8 cellular contexts compared by ENCODE assay signal in the genomic region with DNA sequence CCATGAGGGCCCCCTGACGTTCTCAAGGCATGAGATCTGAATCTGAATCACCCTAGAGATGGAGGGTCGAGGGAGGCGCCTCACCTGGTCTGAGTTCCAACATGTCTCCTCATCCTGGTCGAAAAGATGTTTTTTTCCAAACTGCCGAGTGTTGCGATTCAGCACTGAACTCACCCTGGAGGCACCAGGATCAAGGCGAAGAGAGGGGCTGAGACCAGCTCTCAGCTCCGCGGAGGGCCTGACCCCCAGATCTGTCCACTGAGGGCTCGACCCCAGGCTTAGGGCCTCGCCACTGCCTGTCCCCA. TPM values are rescaled to one million over a fixed set of nuclear protein-coding genes. Genes with fewer than 3 reads are reported as not detected.
DNase-seq lines count a peak whose midpoint lies in the region; ATAC-seq and TF ChIP-seq lines count a peak whose summit lies in the region.

No MANE protein-coding gene starts in this region.

- H3K27me3 ChIP-seq in RWPE2 (ENCODE audit: insufficient read depth, poor library complexity, severe bottlenecking) (no peaks in the 10 kb centered on the region), skeletal muscle satellite cell (ENCODE audit: control insufficient read depth, insufficient read depth, low read length) (peaks cover 6% of the 10 kb centered on the region)

- peak overlapping the region; percentile 41 for H3K4me3 ChIP-seq in RWPE2 (ENCODE audit: severe bottlenecking)
- peak overlapping the region; percentile 74 for H3K4me3 ChIP-seq in fibroblast of villous mesenchyme (ENCODE audit: low read depth, low read length)
- H3K4me3 ChIP-seq in skeletal muscle satellite cell (ENCODE audit: low read length) = peak overlapping the region; percentile 83

- peak overlapping the region; percentile 99 for H3K4me2 ChIP-seq in skeletal muscle satellite cell (ENCODE audit: low read length)

- H3K4me1 ChIP-seq in RWPE2 (ENCODE audit: insufficient read depth, poor library complexity, severe bottlenecking) (no peaks in the 10 kb centered on the region), skeletal muscle satellite cell (ENCODE audit: control insufficient read depth, insufficient read depth, low read length) (peaks cover 16% of the 10 kb centered on the region)

- peak overlapping the region; percentile 87 for H3K9ac ChIP-seq in skeletal muscle satellite cell (ENCODE audit: low read depth, low read length)

- DNase-seq in DMS53 (lab: John Stamatoyannopoulos, UW) = peak; percentile 48
- no peak for DNase-seq in DMS53 treated with DMSO at 0.1 percent for 48 hours (lab: John Stamatoyannopoulos, UW; ENCODE audit: unreplicated experiment)
- DNase-seq in RWPE2 (ENCODE audit: low spot score) = no peak
- no peak for DNase-seq in fibroblast of villous mesenchyme (ENCODE audit: low read depth)
- no peak for DNase-seq in NCI-H2029 (lab: John Stamatoyannopoulos, UW)
- no peak for DNase-seq in cortex of kidney (lab: John Stamatoyannopoulos, UW)
- no peak for DNase-seq in stimulated activated CD4-positive, alpha-beta T cell treated with anti-CD3 and anti-CD28 coated beads, Interleukin-4, amount 100 ng/mL, for 1 hour

- peak; percentile 16 for ATAC-seq in RWPE2 (ENCODE audit: low read depth)

- H3K36me3 ChIP-seq in RWPE2 (ENCODE audit: low read depth) = peaks cover 26% of the 10 kb centered on the region
- peaks cover 31% of the 10 kb centered on the region for H3K36me3 ChIP-seq in skeletal muscle satellite cell (ENCODE audit: insufficient read depth, low read length)

- peak overlapping the region; percentile 49 for H3K27ac ChIP-seq in RWPE2 (ENCODE audit: poor library complexity, severe bottlenecking)

- H3K9me3 ChIP-seq in RWPE2 (ENCODE audit: severe bottlenecking) (no peaks in the 10 kb centered on the region), skeletal muscle satellite cell (replicated peaks; ENCODE audit: low read length) (no peaks in the 10 kb centered on the region)

- no peak for TF ChIP-seq CTCF in RWPE2 (IDR thresholded peaks at IDR 0.05; ENCODE audit: poor library complexity, severe bottlenecking)
- no peak for TF ChIP-seq CTCF in fibroblast of villous mesenchyme (IDR thresholded peaks at IDR 0.05; ENCODE audit: insufficient read depth, low read depth, low read length)

RNA-seq across cellular contexts. Expression of gene NR2C2AP, which starts 0.6 kb away (rescaled TPM):
- 7.1 and 7.8 TPM in 2 replicates for total RNA-seq in fibroblast of villous mesenchyme
- total RNA-seq in skeletal muscle satellite cell (2012; rRNA removed) = 8.1 and 12.9 TPM in 2 replicates

RNA-seq across cellular contexts. Expression of gene NCAN, which starts 9.1 kb away (rescaled TPM):
- total RNA-seq in fibroblast of villous mesenchyme = under 0.01 TPM in 1 of 2 replicates, not detected in the other
- not detected in 2 replicates for total RNA-seq in skeletal muscle satellite cell (2012; rRNA removed)

RNA-seq across cellular contexts. Expression of gene RFXANK, which starts 10.6 kb away (rescaled TPM):
- 57.9 and 83.4 TPM in 2 replicates for total RNA-seq in fibroblast of villous mesenchyme
- 52.0 and 59.4 TPM in 2 replicates for total RNA-seq in skeletal muscle satellite cell (2012; rRNA removed)

RNA-seq across cellular contexts. Expression of gene BORCS8, which starts 10.7 kb away (rescaled TPM):
- total RNA-seq in fibroblast of villous mesenchyme = 13.4 and 19.0 TPM in 2 replicates
- 16.0 and 19.7 TPM in 2 replicates for total RNA-seq in skeletal muscle satellite cell (2012; rRNA removed)

RNA-seq across cellular contexts. Expression of gene MEF2B, which starts 32.6 kb away (rescaled TPM):
- total RNA-seq in fibroblast of villous mesenchyme = 0.32 TPM in 1 of 2 replicates, not detected in the other
- 0.25 TPM in 1 of 2 replicates, not detected in the other for total RNA-seq in skeletal muscle satellite cell (2012; rRNA removed)
